1 cellular context compared by ENCODE assay signal in the genomic region with DNA sequence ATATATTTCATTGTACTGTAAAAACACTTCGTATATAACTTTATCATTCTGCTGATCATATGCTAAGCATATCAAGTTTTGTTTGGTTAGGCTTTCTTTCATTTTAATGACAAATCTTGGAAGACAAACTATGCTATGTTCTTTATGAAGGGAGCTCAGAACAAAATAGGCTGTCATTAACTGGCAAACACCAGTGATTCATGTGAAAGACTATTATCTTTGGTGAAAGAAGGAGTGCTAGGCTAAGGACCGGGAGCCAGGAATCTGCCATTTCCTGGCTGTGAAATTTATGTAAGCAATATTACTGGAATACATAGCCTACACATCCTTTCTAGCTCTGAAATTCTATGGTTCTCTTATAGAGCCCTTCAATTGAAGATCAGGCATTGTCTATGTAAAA.
TF ChIP-seq lines count a peak whose summit lies in the region.

No MANE protein-coding gene starts in this region.

TF ChIP-seq in IMR-90, 13 proteins besides CTCF, POLR2A, EP300 and RAD21:
- TF ChIP-seq CHD1 (IDR thresholded peaks at IDR 0.05; ENCODE audit: low read depth, low read length), result no peak
- no peak for TF ChIP-seq BHLHE40 (IDR thresholded peaks at IDR 0.05; ENCODE audit: low read depth, low read length)
- TF ChIP-seq SMC3 (IDR thresholded peaks at IDR 0.05; ENCODE audit: low read depth, low read length), result no peak
- no peak for TF ChIP-seq CEBPB (IDR thresholded peaks at IDR 0.05; ENCODE audit: low read depth, low read length)
- no peak for TF ChIP-seq MAZ (IDR thresholded peaks at IDR 0.05; ENCODE audit: borderline replicate concordance, low read depth, low read length)
- TF ChIP-seq RCOR1 (IDR thresholded peaks at IDR 0.05; ENCODE audit: insufficient replicate concordance, low read length), result no peak
- no peak for TF ChIP-seq RFX5 (IDR thresholded peaks at IDR 0.05; ENCODE audit: low read depth, low read length)
- TF ChIP-seq, protein P1, sequence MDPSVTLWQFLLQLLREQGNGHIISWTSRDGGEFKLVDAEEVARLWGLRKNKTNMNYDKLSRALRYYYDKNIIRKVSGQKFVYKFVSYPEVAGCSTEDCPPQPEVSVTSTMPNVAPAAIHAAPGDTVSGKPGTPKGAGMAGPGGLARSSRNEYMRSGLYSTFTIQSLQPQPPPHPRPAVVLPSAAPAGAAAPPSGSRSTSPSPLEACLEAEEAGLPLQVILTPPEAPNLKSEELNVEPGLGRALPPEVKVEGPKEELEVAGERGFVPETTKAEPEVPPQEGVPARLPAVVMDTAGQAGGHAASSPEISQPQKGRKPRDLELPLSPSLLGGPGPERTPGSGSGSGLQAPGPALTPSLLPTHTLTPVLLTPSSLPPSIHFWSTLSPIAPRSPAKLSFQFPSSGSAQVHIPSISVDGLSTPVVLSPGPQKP (IDR thresholded peaks at IDR 0.05; ENCODE audit: borderline replicate concordance, low read depth, low read length), result no peak
